ENCODE assay signal across 8 cellular contexts in genomic region chr14:34331728-34332623, GRCh38.
DNase-seq lines count a peak whose midpoint lies in the region; ATAC-seq lines count a peak whose summit lies in the region.

No MANE protein-coding gene starts in this region.

- no peaks in the 10 kb centered on the region for H3K36me3 Mint-ChIP-seq in activated CD4-positive, alpha-beta T cell treated with anti-CD3 and anti-CD28 coated beads, Interleukin-2, amount 10 ng/mL, durations not matched to agents 24 days and 14 days (ENCODE audit: low read depth)

- H3K27ac ChIP-seq in BLaER1: no peak overlapping the region

- H3K4me2 ChIP-seq in BLaER1: 0 out of 2 replicates have a peak overlapping the region, but pooled peaks have one; percentile 7

- DNase-seq in NCI-H226 (peak; percentile 65), myocyte (ENCODE audit: low read depth) (peak; percentile 42)
- DNase-seq in activated CD4-positive, alpha-beta T cell treated with anti-CD3 and anti-CD28 coated beads, Interleukin-2, amount 10 ng/mL, durations not matched to agents 24 days and 14 days: peak; percentile 88
- peak; percentile 2 for DNase-seq in effector CD8-positive, alpha-beta T cell (lab: John Stamatoyannopoulos, UW)
- peak in 5 of 6 experiments; percentile 2 to 51 (median 29) for DNase-seq in stimulated activated naive CD4-positive, alpha-beta T cell (lab: John Stamatoyannopoulos, UW)

- no peak overlapping the region for H3K4me3 ChIP-seq in BLaER1

- intact Hi-C loops in activated CD4-positive, alpha-beta T cell treated with anti-CD3 and anti-CD28 coated beads, Interleukin-2, amount 10 ng/mL, durations not matched to agents 24 days and 14 days (cut with micrococcal nuclease): loop anchor here (1.0 kb wide), 1 partner anchor 166 kb away; no protein-coding TSS in a partner anchor

- H3K27me3 Mint-ChIP-seq in activated CD4-positive, alpha-beta T cell treated with anti-CD3 and anti-CD28 coated beads, Interleukin-2, amount 10 ng/mL, durations not matched to agents 24 days and 14 days: peaks cover 2% of the 10 kb centered on the region

- no peaks in the 10 kb centered on the region for H3K9me3 ChIP-seq in BLaER1

- H3K4me1 ChIP-seq in BLaER1: peaks cover 38% of the 10 kb centered on the region

- ATAC-seq in GM19035 (IDR thresholded peaks at IDR 0.05; ENCODE audit: unreplicated experiment) (peak; percentile 95), HG03159 (IDR thresholded peaks at IDR 0.05; ENCODE audit: unreplicated experiment) (peak; percentile 91)

- no peak overlapping the region for H3K27ac Mint-ChIP-seq in activated CD4-positive, alpha-beta T cell treated with anti-CD3 and anti-CD28 coated beads, Interleukin-2, amount 10 ng/mL, durations not matched to agents 24 days and 14 days

- H3K36me3 ChIP-seq in BLaER1: no peaks in the 10 kb centered on the region

- H3K4me1 Mint-ChIP-seq in activated CD4-positive, alpha-beta T cell treated with anti-CD3 and anti-CD28 coated beads, Interleukin-2, amount 10 ng/mL, durations not matched to agents 24 days and 14 days: peaks cover 2% of the 10 kb centered on the region

- no peaks in the 10 kb centered on the region for H3K9me3 Mint-ChIP-seq in activated CD4-positive, alpha-beta T cell treated with anti-CD3 and anti-CD28 coated beads, Interleukin-2, amount 10 ng/mL, durations not matched to agents 24 days and 14 days

- H3K4me3 Mint-ChIP-seq in activated CD4-positive, alpha-beta T cell treated with anti-CD3 and anti-CD28 coated beads, Interleukin-2, amount 10 ng/mL, durations not matched to agents 24 days and 14 days: no peak overlapping the region

- no peaks in the 10 kb centered on the region for H3K27me3 ChIP-seq in BLaER1

- H4K20me1 ChIP-seq in BLaER1: no peaks in the 10 kb centered on the region

- no peak overlapping the region for H3K9ac ChIP-seq in BLaER1

Comparison
In these comparisons a context has a peak if more than half of its experiments do, and no peak if none do; other contexts are left out.
1. DNase-seq: peak in every context shown above with its lines; median percentile 88 in activated CD4-positive, alpha-beta T cell treated with anti-CD3 and anti-CD28 coated beads, Interleukin-2, amount 10 ng/mL, durations not matched to agents 24 days and 14 days; 65 in NCI-H226; 42 in myocyte; 29 in stimulated activated naive CD4-positive, alpha-beta T cell; 2 in effector CD8-positive, alpha-beta T cell.